11 cellular contexts compared by ENCODE assay signal in the genomic region with DNA sequence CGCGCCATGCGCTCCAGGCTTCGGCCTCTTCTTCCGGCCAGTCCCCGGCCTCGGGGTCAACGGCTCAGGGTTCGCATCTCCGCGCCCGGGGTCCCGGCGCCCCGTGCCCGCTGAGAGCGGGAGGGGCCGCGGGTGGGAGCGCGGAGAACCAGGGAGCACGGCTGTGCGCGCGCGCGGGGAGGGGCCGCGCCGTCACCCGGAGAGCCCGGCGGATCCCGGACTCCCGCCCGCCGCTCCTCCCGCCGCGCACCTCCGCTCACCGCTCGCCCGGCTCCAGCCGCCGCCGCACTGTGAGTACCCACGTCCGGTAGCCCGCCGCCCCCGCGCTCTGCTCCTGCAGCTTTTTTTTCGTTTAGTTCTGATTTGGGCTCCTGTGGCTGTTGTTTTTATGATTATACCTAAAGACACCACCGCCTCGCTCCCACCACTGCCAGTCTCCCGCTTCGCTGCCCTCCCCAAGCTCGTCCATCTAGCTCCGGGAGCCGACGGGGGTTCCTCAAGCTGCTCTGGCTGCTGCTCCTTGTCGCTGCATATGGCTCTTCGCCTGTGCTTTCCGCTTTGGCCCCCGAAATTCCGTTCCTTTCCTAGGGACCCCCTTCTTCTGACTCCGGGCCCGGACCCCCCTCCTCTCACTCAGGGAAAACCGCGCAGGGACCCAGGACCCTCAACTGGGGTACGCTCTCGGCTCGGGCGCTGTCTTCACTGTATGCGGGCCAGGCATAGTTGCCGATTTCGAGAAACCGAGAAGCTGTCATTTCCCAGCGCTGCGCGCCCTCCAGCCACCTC. TPM values are rescaled to one million over a fixed set of nuclear protein-coding genes. Genes with fewer than 3 reads are reported as not detected.
DNase-seq lines count a peak whose midpoint lies in the region; ATAC-seq and TF ChIP-seq lines count a peak whose summit lies in the region.
"Had no signal": no experiment of that assay in that cellular context is flagged by ENCODE, and none has a peak within 500 bp of the region (broad histone marks: within the 10 kb centered on the region; RNA-seq: fewer than 3 reads in every experiment).

No MANE protein-coding gene starts in this region.

- H3K4me3 Mint-ChIP-seq in T-cell = peak overlapping the region; percentile 71 to 87 (median 76)

- no peak overlapping the region for H3K27ac ChIP-seq in lower lobe of right lung

- POLR2A ChIA-PET in T-cell (lab: Charles Lee) = no interaction called here

- H3K36me3 ChIP-seq in BE2C = no peaks in the 10 kb centered on the region
- H3K36me3 ChIP-seq in lower lobe of right lung = no peaks in the 10 kb centered on the region

- TF ChIP-seq CTCF in BE2C (IDR thresholded peaks at IDR 0.05; ENCODE audit: low read depth, low read length) (no peak), GM12865 (IDR thresholded peaks at IDR 0.05; ENCODE audit: insufficient read depth, low read depth, low read length, missing control alignments) (no peak), lower lobe of right lung (IDR thresholded peaks at IDR 0.05) (no peak)

- H3K9me3 ChIP-seq in BE2C = no peaks in the 10 kb centered on the region
- H3K9me3 ChIP-seq in lower lobe of right lung = no peaks in the 10 kb centered on the region

- CTCF ChIA-PET in T-cell (lab: Charles Lee) = interaction anchor here (0.7 to 0.8 kb wide), 2 partner anchors 9 to 272 kb away, joined by 3 read pairs; no protein-coding TSS in a partner anchor

- no peaks in the 10 kb centered on the region for H3K36me3 Mint-ChIP-seq in T-cell

- no peaks in the 10 kb centered on the region for H3K4me1 ChIP-seq in BE2C
- H3K4me1 ChIP-seq in lower lobe of right lung = peaks cover 44% of the 10 kb centered on the region

- peaks cover 50 to 56% (median 54%) of the 10 kb centered on the region in 3 donors for H3K4me1 Mint-ChIP-seq in T-cell

- H3K9me3 Mint-ChIP-seq in T-cell = no peaks in the 10 kb centered on the region

- ATAC-seq in T-cell (replicated peaks in 1 of 4) (peak in 1 of 4 experiments; percentile 17), lower lobe of right lung (no peak), HG02588 (IDR thresholded peaks at IDR 0.05; ENCODE audit: unreplicated experiment) (no peak)

- intact Hi-C loops in lower lobe of right lung (cut with DNase I) = no loop called here

- H3K4me3 ChIP-seq in BE2C (ENCODE audit: low read depth, low read length) (peak overlapping the region; percentile 32), GM12865 (ENCODE audit: low read depth, low read length) (peak overlapping the region; percentile 12), lower lobe of right lung (peak overlapping the region; percentile 28)

- peaks cover 96% of the 10 kb centered on the region for H3K27me3 ChIP-seq in BE2C
- H3K27me3 ChIP-seq in lower lobe of right lung (ENCODE audit: low read depth) = peaks cover 100% of the 10 kb centered on the region

- peaks cover 54 to 74% of the 10 kb centered on the region in 2 donors for H3K27me3 Mint-ChIP-seq in T-cell

- peak overlapping the region in 1 of 2 donors; percentile 1 for H3K27ac Mint-ChIP-seq in T-cell

- DNase-seq in BE2C (no peak), GM12865 (ENCODE audit: low read depth) (no peak), T-cell (no peak), lower lobe of right lung (no peak), SKM-1 (lab: John Stamatoyannopoulos, UW; ENCODE audit: unreplicated experiment) (no peak), mucosa of gallbladder (ENCODE audit: low spot score) (no peak), putamen (ENCODE audit: low spot score) (no peak)

RNA-seq across cellular contexts. Expression of a gene that starts 1.7 kb away (rescaled TPM):
- 0.28 TPM for polyA plus RNA-seq in BE2C (2012; ENCODE audit: insufficient read depth, insufficient read length, low read depth)
- total RNA-seq in T-cell (1 to 10 TPM in 3 of 5 donors, under 1 TPM in 2; 0.79 to 2.7 (median 1.3) TPM), lower lobe of right lung (0.41 TPM), mucosa of gallbladder (0.43 TPM)

RNA-seq across cellular contexts. Expression of a gene that starts 16.3 kb away (rescaled TPM):
- not detected for polyA plus RNA-seq in BE2C (2012; ENCODE audit: insufficient read depth, insufficient read length, low read depth)
- total RNA-seq in T-cell = not detected
- total RNA-seq in lower lobe of right lung = not detected
- not detected for total RNA-seq in mucosa of gallbladder
- total RNA-seq: activated CD8-positive, alpha-beta memory T cell treated with anti-CD3 and anti-CD28 coated beads for 36 hours; fibroblast of lung; temporal lobe had no signal
- polyA plus RNA-seq: fibroblast of lung had no signal
